23 cellular contexts compared by ENCODE assay signal in the genomic region with DNA sequence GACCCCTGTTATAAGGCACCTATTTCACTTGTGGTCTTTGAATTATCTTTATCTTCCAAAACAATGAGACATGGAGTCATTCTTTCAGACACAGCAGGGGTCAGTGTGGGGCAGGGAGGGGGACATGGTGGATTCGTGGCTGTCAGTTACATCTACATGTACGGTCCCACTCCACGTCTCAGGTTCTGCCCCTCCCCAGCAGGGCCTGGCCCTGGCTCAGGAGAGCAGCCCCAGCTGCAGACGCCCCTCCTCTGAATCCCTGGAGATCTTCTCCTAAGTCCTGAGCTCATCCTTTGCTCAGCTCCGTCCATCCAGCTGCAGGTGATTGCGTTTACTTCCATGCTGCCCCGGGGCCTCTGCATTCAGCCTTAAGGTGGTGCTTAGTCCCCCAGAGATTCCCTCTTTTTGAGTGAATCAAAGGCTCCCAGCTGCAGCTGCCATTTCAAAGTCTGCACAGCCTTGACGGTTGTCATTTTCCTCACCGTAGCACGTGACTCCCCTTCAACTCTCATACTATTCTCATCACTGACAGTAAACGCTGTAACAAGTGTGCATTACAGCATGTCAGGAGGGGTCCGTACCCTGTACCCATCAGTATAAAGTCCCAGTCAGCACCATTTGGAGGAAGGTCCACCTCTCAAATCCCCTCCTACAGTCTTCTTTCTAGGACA.
"Had no signal": no experiment of that assay in that cellular context is flagged by ENCODE, and none has a peak within 500 bp of the region (broad histone marks: within the 10 kb centered on the region; RNA-seq: fewer than 3 reads in every experiment).

No MANE protein-coding gene starts in this region.

- DNase-seq: IMR-90, Karpas-422, KG1, MG63, NCI-H1092, NCI-H1105 treated with DMSO at 0.1 percent for 48 hours, NCI-H1417 treated with DMSO at 0.1 percent for 48 hours, NCI-H1694, NCI-H187 treated with DMSO at 0.1 percent for 48 hours, NCI-H2029 treated with DMSO at 0.1 percent for 48 hours, NCI-H2171 treated with DMSO at 0.1 percent for 48 hours, NCI-H446, NCI-H510A, NCI-H524 treated with DMSO at 0.1 percent for 48 hours, NCI-H69, NCI-H774, Right ventricle myocardium superior, RPMI8226, SIG-M5, SW 1271, T-cell had no signal

- ATAC-seq: T-cell had no signal

- H3K27me3 ChIP-seq: MG63, SJSA1 had no signal

- H3K9me3 ChIP-seq: MG63, SJSA1 had no signal

- H3K27ac ChIP-seq: SJSA1, SK-N-MC had no signal

- H3K4me1 ChIP-seq: SJSA1 had no signal

- H3K36me3 ChIP-seq: MG63, SJSA1 had no signal

- H3K4me3 ChIP-seq: MG63, SJSA1, SK-N-MC had no signal
